Comparison of ENCODE assay signal across 8 cellular contexts in the genomic region with DNA sequence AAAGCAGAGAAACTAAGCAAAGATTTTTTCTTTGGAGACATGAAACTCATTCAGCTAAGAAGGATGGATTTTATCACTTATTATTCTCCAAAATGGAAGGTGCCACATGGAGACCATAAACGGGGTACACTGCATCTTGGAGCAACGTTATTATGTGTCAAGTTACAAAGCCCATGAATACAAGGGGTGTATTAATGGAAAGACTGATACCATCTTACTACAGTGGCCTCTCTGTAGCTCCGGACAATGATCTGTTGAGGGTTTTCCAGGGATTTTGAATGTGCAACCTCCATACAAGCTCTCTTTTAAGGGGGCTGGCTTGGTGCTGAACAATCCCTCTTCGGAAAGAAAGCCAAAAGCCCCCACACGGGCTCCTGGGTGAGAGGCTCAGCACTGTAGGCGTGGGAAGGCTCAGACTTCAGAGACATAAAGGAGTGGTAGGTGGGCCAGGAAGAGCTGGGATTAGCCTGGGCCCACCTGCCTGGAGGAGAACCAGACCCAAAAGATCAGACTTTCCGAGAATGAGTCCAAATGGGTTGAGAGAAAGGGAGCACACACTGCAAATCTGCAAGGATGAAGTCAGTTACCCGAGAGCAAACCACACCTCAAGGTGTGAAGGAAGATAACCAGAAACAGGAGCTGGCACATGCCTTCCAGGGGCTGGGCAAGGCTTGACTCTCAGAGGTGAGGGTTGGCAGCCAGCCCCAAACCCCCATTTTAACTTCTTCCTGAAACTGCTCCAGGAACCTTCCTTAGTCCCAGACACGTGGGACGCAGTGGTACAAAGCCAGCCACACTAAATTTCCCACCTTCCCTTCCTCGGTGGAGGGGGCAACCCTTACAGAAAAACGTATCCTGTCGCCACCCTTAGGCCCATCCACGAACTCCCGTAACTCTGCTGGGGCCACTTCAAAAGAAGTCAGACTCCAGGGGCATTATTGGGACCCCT. TPM values are rescaled to one million over a fixed set of nuclear protein-coding genes. Genes with fewer than 3 reads are reported as not detected.
A peak's percentile ranks its signal among the peaks of the same experiment; 100 is the strongest.
DNase-seq lines count a peak whose midpoint lies in the region; ATAC-seq and TF ChIP-seq lines count a peak whose summit lies in the region.

No MANE protein-coding gene starts in this region.

- WGBS in liver: 64% methylated on average over 15 of the region's 15 CpGs
- 33% methylated on average over 15 of the region's 15 CpGs for WGBS in thymus

- TF ChIP-seq RAD21 in liver (IDR thresholded peaks at IDR 0.05): no peak

- H3K36me3 ChIP-seq in liver (ENCODE audit: control insufficient read depth in 4 of 4, insufficient read depth in 3 of 4, low read depth in 1 of 4, low read length in 3 of 4) (peaks cover 0 to 2% (median 0%) of the 10 kb centered on the region in 4 donors), thymus (ENCODE audit: control insufficient read depth, insufficient read depth) (no peaks in the 10 kb centered on the region)

- TF ChIP-seq CTCF in brain (conservative IDR thresholded peaks at IDR 0.05) (no peak), liver (IDR thresholded peaks at IDR 0.05; ENCODE audit: low read depth, low read length, missing input control) (no peak)

- peaks cover 6% of the 10 kb centered on the region for H3K36me3 Mint-ChIP-seq in activated T-cell treated with anti-CD3 and anti-CD28 coated beads, Interleukin-2, amount 50 U/mL, for 4 hours (ENCODE audit: insufficient read depth)
- H3K36me3 Mint-ChIP-seq in brain: peaks cover 3% of the 10 kb centered on the region

- peaks cover 1 to 20% (median 18%) of the 10 kb centered on the region in 4 donors for H3K4me1 ChIP-seq in liver (ENCODE audit: control insufficient read depth in 4 of 4, insufficient read depth in 4 of 4, low read length in 3 of 4)
- peaks cover 33% of the 10 kb centered on the region for H3K4me1 ChIP-seq in thymus (ENCODE audit: control insufficient read depth, insufficient read depth, low read length)

- H3K4me3 ChIP-seq in liver (ENCODE audit: low read depth in 1 of 3, low read length in 3 of 3): peak overlapping the region; percentile 78 to 95 (median 92)
- H3K4me3 ChIP-seq in thymus (ENCODE audit: low read length): peak overlapping the region; percentile 99

- H3K9me3 Mint-ChIP-seq in activated T-cell treated with anti-CD3 and anti-CD28 coated beads, Interleukin-2, amount 50 U/mL, for 4 hours: peaks cover 6% of the 10 kb centered on the region
- peaks cover 0 to 15% (median 6%) of the 10 kb centered on the region in 5 experiments for H3K9me3 Mint-ChIP-seq in brain

- H3K27me3 Mint-ChIP-seq in activated T-cell treated with anti-CD3 and anti-CD28 coated beads, Interleukin-2, amount 50 U/mL, for 4 hours (ENCODE audit: low read depth): no peaks in the 10 kb centered on the region
- H3K27me3 Mint-ChIP-seq in brain: peaks cover 12% of the 10 kb centered on the region

- peaks cover 88% of the 10 kb centered on the region for H3K4me1 Mint-ChIP-seq in activated T-cell treated with anti-CD3 and anti-CD28 coated beads, Interleukin-2, amount 50 U/mL, for 4 hours (ENCODE audit: low read depth)
- H3K4me1 Mint-ChIP-seq in brain: peaks cover 82% of the 10 kb centered on the region

- no peaks in the 10 kb centered on the region for H3K9me3 ChIP-seq in liver (ENCODE audit: control insufficient read depth in 4 of 4, low read length in 3 of 4)
- H3K9me3 ChIP-seq in thymus (ENCODE audit: control insufficient read depth): peaks cover 1% of the 10 kb centered on the region

- ATAC-seq in activated T-cell treated with anti-CD3 and anti-CD28 coated beads, Interleukin-2, amount 50 U/mL, for 4 hours: peak in 1 of 2 donors; percentile 19
- ATAC-seq in HG02870 (IDR thresholded peaks at IDR 0.05; ENCODE audit: unreplicated experiment) (no peak), HG02973 (IDR thresholded peaks at IDR 0.05; ENCODE audit: unreplicated experiment) (no peak)

- H3K4me3 Mint-ChIP-seq in activated T-cell treated with anti-CD3 and anti-CD28 coated beads, Interleukin-2, amount 50 U/mL, for 4 hours: peak overlapping the region; percentile 92
- peak overlapping the region; percentile 93 to 98 (median 96) for H3K4me3 Mint-ChIP-seq in brain

- peak overlapping the region; percentile 85 to 91 for H3K27ac ChIP-seq in liver (ENCODE audit: low read depth in 1 of 2, low read length in 2 of 2)
- peak overlapping the region; percentile 93 for H3K27ac ChIP-seq in thymus (ENCODE audit: low read depth)

- DNase-seq in activated T-cell treated with anti-CD3 and anti-CD28 coated beads, Interleukin-2, amount 50 U/mL, for 4 hours: no peak
- DNase-seq in activated T-cell treated with anti-CD3 and anti-CD28 coated beads, Interleukin-2, amount 50 U/mL, for 48 hours: no peak
- no peak for DNase-seq in SKM-1 (lab: John Stamatoyannopoulos, UW; ENCODE audit: unreplicated experiment)

- H3K27ac Mint-ChIP-seq in brain: peak overlapping the region; percentile 95 to 98 (median 96)

- peak overlapping the region; percentile 91 to 99 for H3K9ac ChIP-seq in liver (ENCODE audit: low read depth in 1 of 2, low read length in 2 of 2)

- H3K27me3 ChIP-seq in liver (ENCODE audit: control insufficient read depth in 4 of 4, insufficient read depth in 4 of 4, low read length in 3 of 4) (no peaks in the 10 kb centered on the region), thymus (ENCODE audit: control insufficient read depth, insufficient read depth) (no peaks in the 10 kb centered on the region)

TF ChIP-seq in liver, 16 proteins besides CTCF, POLR2A, EP300 and RAD21:
- TF ChIP-seq, protein P1, sequence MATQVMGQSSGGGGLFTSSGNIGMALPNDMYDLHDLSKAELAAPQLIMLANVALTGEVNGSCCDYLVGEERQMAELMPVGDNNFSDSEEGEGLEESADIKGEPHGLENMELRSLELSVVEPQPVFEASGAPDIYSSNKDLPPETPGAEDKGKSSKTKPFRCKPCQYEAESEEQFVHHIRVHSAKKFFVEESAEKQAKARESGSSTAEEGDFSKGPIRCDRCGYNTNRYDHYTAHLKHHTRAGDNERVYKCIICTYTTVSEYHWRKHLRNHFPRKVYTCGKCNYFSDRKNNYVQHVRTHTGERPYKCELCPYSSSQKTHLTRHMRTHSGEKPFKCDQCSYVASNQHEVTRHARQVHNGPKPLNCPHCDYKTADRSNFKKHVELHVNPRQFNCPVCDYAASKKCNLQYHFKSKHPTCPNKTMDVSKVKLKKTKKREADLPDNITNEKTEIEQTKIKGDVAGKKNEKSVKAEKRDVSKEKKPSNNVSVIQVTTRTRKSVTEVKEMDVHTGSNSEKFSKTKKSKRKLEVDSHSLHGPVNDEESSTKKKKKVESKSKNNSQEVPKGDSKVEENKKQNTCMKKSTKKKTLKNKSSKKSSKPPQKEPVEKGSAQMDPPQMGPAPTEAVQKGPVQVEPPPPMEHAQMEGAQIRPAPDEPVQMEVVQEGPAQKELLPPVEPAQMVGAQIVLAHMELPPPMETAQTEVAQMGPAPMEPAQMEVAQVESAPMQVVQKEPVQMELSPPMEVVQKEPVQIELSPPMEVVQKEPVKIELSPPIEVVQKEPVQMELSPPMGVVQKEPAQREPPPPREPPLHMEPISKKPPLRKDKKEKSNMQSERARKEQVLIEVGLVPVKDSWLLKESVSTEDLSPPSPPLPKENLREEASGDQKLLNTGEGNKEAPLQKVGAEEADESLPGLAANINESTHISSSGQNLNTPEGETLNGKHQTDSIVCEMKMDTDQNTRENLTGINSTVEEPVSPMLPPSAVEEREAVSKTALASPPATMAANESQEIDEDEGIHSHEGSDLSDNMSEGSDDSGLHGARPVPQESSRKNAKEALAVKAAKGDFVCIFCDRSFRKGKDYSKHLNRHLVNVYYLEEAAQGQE (IDR thresholded peaks at IDR 0.05): no peak
- TF ChIP-seq FOXA2 (IDR thresholded peaks at IDR 0.05) (no peak), TAF1 (conservative IDR thresholded peaks at IDR 0.05) (no peak), SP1 (IDR thresholded peaks at IDR 0.05) (no peak), EGR1 (IDR thresholded peaks at IDR 0.05; ENCODE audit: low read depth in 2 of 2) (no peak), YY1 (IDR thresholded peaks at IDR 0.05) (no peak), ZBTB33 (IDR thresholded peaks at IDR 0.05) (no peak)
- TF ChIP-seq, protein P2, sequence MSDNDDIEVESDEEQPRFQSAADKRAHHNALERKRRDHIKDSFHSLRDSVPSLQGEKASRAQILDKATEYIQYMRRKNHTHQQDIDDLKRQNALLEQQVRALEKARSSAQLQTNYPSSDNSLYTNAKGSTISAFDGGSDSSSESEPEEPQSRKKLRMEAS (IDR thresholded peaks at IDR 0.05): no peak
TF ChIP-seq in liver: peak in this region for 0.

RNA-seq across cellular contexts. Expression of gene VPS37B, which starts 1.5 kb away (rescaled TPM):
- total RNA-seq in activated T-cell treated with anti-CD3 and anti-CD28 coated beads, Interleukin-2, amount 50 U/mL, for 4 hours: 10 to 100 TPM; 11.9 to 20.3 (median 18.4) TPM
- polyA plus RNA-seq in brain (ENCODE audit: insufficient read depth, low read depth, low replicate concordance): 17.2 TPM
- 1 to 10 TPM; 4.4 to 6.8 TPM for total RNA-seq in liver
- polyA plus RNA-seq in liver: 1 to 10 TPM; 2.3 to 3.2 TPM
- 28.2 TPM for polyA plus RNA-seq in thymus

RNA-seq across cellular contexts. Expression of gene HIP1R, which starts 59.2 kb away (rescaled TPM):
- total RNA-seq in activated T-cell treated with anti-CD3 and anti-CD28 coated beads, Interleukin-2, amount 50 U/mL, for 4 hours: 10 to 100 TPM; 23.2 to 34.5 (median 32.1) TPM
- polyA plus RNA-seq in brain (ENCODE audit: insufficient read depth, low read depth, low replicate concordance) (66.9 TPM), liver (10 to 100 TPM; 12.4 to 15.8 TPM), thymus (49.0 TPM)
- 10 to 100 TPM; 18.3 to 52.5 TPM for total RNA-seq in liver
